Comparison of ENCODE assay signal across 24 cellular contexts in genomic region chr14:21874946-21875345, GRCh38.
DNase-seq lines count a peak whose midpoint lies in the region; ATAC-seq, FAIRE-seq and TF ChIP-seq lines count a peak whose summit lies in the region.
"Had no signal": no experiment of that assay in that cellular context is flagged by ENCODE, and none has a peak within 500 bp of the region (broad histone marks: within the 10 kb centered on the region; RNA-seq: fewer than 3 reads in every experiment).

No MANE protein-coding gene starts in this region.

- H3K4ac ChIP-seq in H1 (replicated peaks; ENCODE audit: insufficient read length, low read depth, low read length), result no peak overlapping the region

- H3K4me3 ChIP-seq in CD4-positive, CD25-positive, alpha-beta regulatory T cell (ENCODE audit: low read depth, low read length), result peak overlapping the region; percentile 65
- H3K4me3 ChIP-seq in H1 (ENCODE audit: extremely low read depth in 1 of 4, insufficient read depth in 2 of 4, low read depth in 3 of 4, low read length in 4 of 4) (no peak overlapping the region), BE2C (ENCODE audit: low read depth, low read length) (no peak overlapping the region)
- H3K4me3 ChIP-seq: A549, left lung, right lobe of liver had no signal

- no peak for TF ChIP-seq POLR2A in H1 (IDR thresholded peaks at IDR 0.05; ENCODE audit: control extremely low read depth in 1 of 2, low read depth in 2 of 2, low read length in 2 of 2)

- H2BK120ac ChIP-seq in H1 (replicated peaks; ENCODE audit: low read depth, low read length), result no peak overlapping the region

- H3K23me2 ChIP-seq in H1 (ENCODE audit: low read depth, low read length), result no peaks in the 10 kb centered on the region

- H3K9ac ChIP-seq in H1 (replicated peaks in 1 of 4; ENCODE audit: extremely low read depth in 1 of 4, low read depth in 3 of 4, low read length in 3 of 4), result no peak overlapping the region
- H3K9ac ChIP-seq: parathyroid adenoma had no signal

- peaks cover 4% of the 10 kb centered on the region for H3K27me3 Mint-ChIP-seq in activated CD4-positive, alpha-beta T cell treated with anti-CD3 and anti-CD28 coated beads, Interleukin-2, amount 10 ng/mL, durations not matched to agents 24 days and 14 days
- peaks cover 16% of the 10 kb centered on the region for H3K27me3 Mint-ChIP-seq in CD4-positive, CD25-positive, alpha-beta regulatory T cell
- no peaks in the 10 kb centered on the region for H3K27me3 Mint-ChIP-seq in T-helper 17 cell

- POLR2A ChIA-PET in H1 (lab: Charles Lee; ENCODE audit: partially characterized antibody), result no interaction called here

- CTCF ChIA-PET in H1 (lab: Charles Lee; ENCODE audit: partially characterized antibody), result no interaction called here

- peak; percentile 64 for DNase-seq in activated CD4-positive, alpha-beta T cell treated with anti-CD3 and anti-CD28 coated beads, Interleukin-2, amount 10 ng/mL, durations not matched to agents 24 days and 14 days
- DNase-seq in activated CD4-positive, alpha-beta T cell treated with anti-CD3 and anti-CD28 coated beads for 48 hours, result no peak
- DNase-seq in CD4-positive, CD25-positive, alpha-beta regulatory T cell, result no peak
- DNase-seq in T-helper 17 cell (no peak), H1 (ENCODE audit: low read depth in 1 of 2, low spot score in 2 of 2) (no peak), BE2C (no peak), putamen (ENCODE audit: low spot score) (no peak), Ammon's horn (ENCODE audit: low spot score) (no peak)
- DNase-seq: amygdala; H9; left lung; NCI-H1105; NCI-H2081 treated with DMSO at 0.1 percent for 48 hours; NCI-H510A treated with DMSO at 0.1 percent for 48 hours; right lobe of liver; SHP77 treated with DMSO at 0.1 percent for 48 hours; stimulated activated CD8-positive, alpha-beta memory T cell treated with anti-CD3 and anti-CD28 coated beads, Interleukin-4, amount 100 ng/mL, for 48 hours; SW 1271 had no signal

- H3K27ac Mint-ChIP-seq in activated CD4-positive, alpha-beta T cell treated with anti-CD3 and anti-CD28 coated beads, Interleukin-2, amount 10 ng/mL, durations not matched to agents 24 days and 14 days, result no peak overlapping the region
- H3K27ac Mint-ChIP-seq in CD4-positive, CD25-positive, alpha-beta regulatory T cell, result peak overlapping the region; percentile 62 to 89 (median 78)
- peak overlapping the region; percentile 32 for H3K27ac Mint-ChIP-seq in T-helper 17 cell
- H3K27ac Mint-ChIP-seq: activated T-helper 1 cell treated with anti-CD3 and anti-CD28 coated beads, Interleukin-12 subunit alpha, Interleukin-12 subunit beta, Interleukin-2, Interleukin-4 antibody, amounts not matched to agents 30 ng/mL and 10 ng/mL and 1 ng/mL, durations not matched to agents 14 hours and 24 hours and 36 hours; H9; nephron had no signal

- H2AK5ac ChIP-seq in H1 (ENCODE audit: low read depth, low read length), result no peak overlapping the region

- H3K4me1 ChIP-seq in CD4-positive, CD25-positive, alpha-beta regulatory T cell (ENCODE audit: control insufficient read depth, insufficient read depth, low read length, poor library complexity, severe bottlenecking), result peaks cover 23% of the 10 kb centered on the region
- H3K4me1 ChIP-seq in H1 (replicated peaks in 1 of 4; ENCODE audit: control insufficient read depth in 3 of 4, insufficient read depth in 4 of 4, low read length in 3 of 4) (no peaks in the 10 kb centered on the region), BE2C (no peaks in the 10 kb centered on the region)
- H3K4me1 ChIP-seq: A549, parathyroid adenoma, right lobe of liver had no signal

- no peak overlapping the region for H2BK5ac ChIP-seq in H1 (ENCODE audit: low read depth, low read length)

- H3K18ac ChIP-seq in H1 (ENCODE audit: extremely low read depth, low read length), result no peak overlapping the region

- no peak overlapping the region for H4K8ac ChIP-seq in H1 (ENCODE audit: extremely low read depth, insufficient read depth, low read length)

- no peak overlapping the region for H2BK15ac ChIP-seq in H1 (ENCODE audit: low read length)

- no peak overlapping the region for H3K4me2 ChIP-seq in H1 (ENCODE audit: insufficient read depth in 1 of 2, low read depth in 2 of 2, low read length in 2 of 2)
- H3K4me2 ChIP-seq: A549 had no signal

- H3K79me2 ChIP-seq in H1 (ENCODE audit: control insufficient read depth in 1 of 2, insufficient read depth in 2 of 2, low read length in 2 of 2), result no peaks in the 10 kb centered on the region
- H3K79me2 ChIP-seq: parathyroid adenoma had no signal

- H3K56ac ChIP-seq in H1 (replicated peaks; ENCODE audit: insufficient read length, low read depth, low read length), result no peak overlapping the region

- ATAC-seq in CD4-positive, CD25-positive, alpha-beta regulatory T cell (ENCODE audit: low read depth in 2 of 2), result peak; percentile 64 to 70
- ATAC-seq in T-helper 17 cell, result peak; percentile 85
- ATAC-seq: A549, left lung had no signal

- intact Hi-C loops in activated CD4-positive, alpha-beta T cell treated with anti-CD3 and anti-CD28 coated beads, Interleukin-2, amount 10 ng/mL, durations not matched to agents 24 days and 14 days (cut with micrococcal nuclease), result no loop called here

- no peak overlapping the region for H4K91ac ChIP-seq in H1 (replicated peaks; ENCODE audit: insufficient read length, low read length)

- H4K20me1 ChIP-seq in H1 (replicated peaks in 1 of 2; ENCODE audit: control insufficient read depth in 1 of 2, insufficient read depth in 2 of 2, low read length in 2 of 2), result no peaks in the 10 kb centered on the region

- 89% methylated on average over 1 of the region's 1 CpG; no CpG with 5 or more reads in 1 of the 2 experiments for WGBS in H1 (ENCODE audit: extremely low coverage in 1 of 2, insufficient coverage in 1 of 2, insufficient read length in 1 of 2, insufficient replicate concordance in 2 of 2, low coverage in 1 of 2, low lambda C conversion rate in 2 of 2, missing lambda C conversion rate in 1 of 2), 2 experiments

- peaks cover 1% of the 10 kb centered on the region for H3K27me3 ChIP-seq in CD4-positive, CD25-positive, alpha-beta regulatory T cell (ENCODE audit: control insufficient read depth, insufficient read depth, low read length)
- H3K27me3 ChIP-seq in H1 (replicated peaks in 1 of 4; ENCODE audit: control insufficient read depth in 3 of 4, extremely low read depth in 1 of 4, insufficient read depth in 3 of 4, low read length in 3 of 4) (no peaks in the 10 kb centered on the region), BE2C (no peaks in the 10 kb centered on the region)
- H3K27me3 ChIP-seq: left lung, right lobe of liver had no signal

- no peak for TF ChIP-seq RAD21 in H1 (IDR thresholded peaks at IDR 0.05 in 1 of 2, conservative IDR thresholded peaks at IDR 0.05 in 1 of 2; ENCODE audit: low read depth in 2 of 2, low read length in 2 of 2)

- H2AFZ ChIP-seq in H1 (ENCODE audit: low read length), result peak overlapping the region; percentile 19; the same call in 1 of the 2 replicates
- H2AFZ ChIP-seq: parathyroid adenoma had no signal

- no peak for TF ChIP-seq CTCF in H1 (IDR thresholded peaks at IDR 0.05; ENCODE audit: control extremely low read depth in 1 of 3, insufficient read depth in 1 of 3, low read depth in 1 of 3, low read length in 3 of 3)
- TF ChIP-seq CTCF in BE2C (IDR thresholded peaks at IDR 0.05; ENCODE audit: low read depth, low read length), result no peak

- H2BK20ac ChIP-seq in H1 (ENCODE audit: low read length), result no peak overlapping the region

- no peaks in the 10 kb centered on the region for H3K9me3 Mint-ChIP-seq in activated CD4-positive, alpha-beta T cell treated with anti-CD3 and anti-CD28 coated beads, Interleukin-2, amount 10 ng/mL, durations not matched to agents 24 days and 14 days
- H3K9me3 Mint-ChIP-seq in CD4-positive, CD25-positive, alpha-beta regulatory T cell, result no peaks in the 10 kb centered on the region
- H3K9me3 Mint-ChIP-seq: activated T-helper 1 cell treated with anti-CD3 and anti-CD28 coated beads, Interleukin-12 subunit alpha, Interleukin-12 subunit beta, Interleukin-2, Interleukin-4 antibody, amounts not matched to agents 30 ng/mL and 10 ng/mL and 1 ng/mL, durations not matched to agents 14 hours and 24 hours and 36 hours; H9 had no signal

- no peaks in the 10 kb centered on the region for H3K36me3 Mint-ChIP-seq in activated CD4-positive, alpha-beta T cell treated with anti-CD3 and anti-CD28 coated beads, Interleukin-2, amount 10 ng/mL, durations not matched to agents 24 days and 14 days (ENCODE audit: low read depth)
- H3K36me3 Mint-ChIP-seq in CD4-positive, CD25-positive, alpha-beta regulatory T cell, result no peaks in the 10 kb centered on the region
- H3K36me3 Mint-ChIP-seq in T-helper 17 cell (ENCODE audit: low read depth), result peaks cover 2% of the 10 kb centered on the region

- peak overlapping the region; percentile 37 for H3K4me3 Mint-ChIP-seq in activated CD4-positive, alpha-beta T cell treated with anti-CD3 and anti-CD28 coated beads, Interleukin-2, amount 10 ng/mL, durations not matched to agents 24 days and 14 days
- H3K4me3 Mint-ChIP-seq in CD4-positive, CD25-positive, alpha-beta regulatory T cell, result peak overlapping the region; percentile 64 to 80 (median 76)
- peak overlapping the region; percentile 65 for H3K4me3 Mint-ChIP-seq in T-helper 17 cell
- H3K4me3 Mint-ChIP-seq: H9, nephron had no signal

- H2BK12ac ChIP-seq in H1 (ENCODE audit: low read depth, low read length), result no peak overlapping the region

- FAIRE-seq in H1 (lab: Jason Lieb, UNC), result no peak
- FAIRE-seq: A549 had no signal

- H3K4me1 Mint-ChIP-seq in activated CD4-positive, alpha-beta T cell treated with anti-CD3 and anti-CD28 coated beads, Interleukin-2, amount 10 ng/mL, durations not matched to agents 24 days and 14 days, result peaks cover 14% of the 10 kb centered on the region
- peaks cover 10 to 38% (median 21%) of the 10 kb centered on the region in 4 donors for H3K4me1 Mint-ChIP-seq in CD4-positive, CD25-positive, alpha-beta regulatory T cell
- H3K4me1 Mint-ChIP-seq in T-helper 17 cell, result peaks cover 11% of the 10 kb centered on the region
- H3K4me1 Mint-ChIP-seq: H9, nephron had no signal

- no peaks in the 10 kb centered on the region for H3K36me3 ChIP-seq in CD4-positive, CD25-positive, alpha-beta regulatory T cell (ENCODE audit: control insufficient read depth, insufficient read depth, low read length)
- H3K36me3 ChIP-seq in H1 (ENCODE audit: control insufficient read depth in 2 of 4, insufficient read depth in 4 of 4, low read length in 3 of 4) (no peaks in the 10 kb centered on the region), BE2C (no peaks in the 10 kb centered on the region)
- H3K36me3 ChIP-seq: left lung, right lobe of liver had no signal

- peak overlapping the region; percentile 47 for H3K27ac ChIP-seq in CD4-positive, CD25-positive, alpha-beta regulatory T cell (ENCODE audit: insufficient read depth, low read length, poor library complexity, severe bottlenecking)
- H3K27ac ChIP-seq in H1 (ENCODE audit: low read depth, low read length), result no peak overlapping the region
- H3K27ac ChIP-seq: A549, C4-2B, HL-60, parathyroid adenoma, right lobe of liver had no signal

- H4K5ac ChIP-seq in H1 (ENCODE audit: insufficient read length, low read depth, low read length), result no peak overlapping the region

- H3K9me3 ChIP-seq in CD4-positive, CD25-positive, alpha-beta regulatory T cell (ENCODE audit: control insufficient read depth in 2 of 2, low read length in 2 of 2), result no peaks in the 10 kb centered on the region
- no peaks in the 10 kb centered on the region for H3K9me3 ChIP-seq in T-helper 17 cell (ENCODE audit: control insufficient read depth, low read length, poor library complexity, severe bottlenecking)
- H3K9me3 ChIP-seq in H1 (ENCODE audit: insufficient read depth in 2 of 2, low read depth in 1 of 2, low read length in 1 of 2), result no peaks in the 10 kb centered on the region
- H3K9me3 ChIP-seq in BE2C, result no peaks in the 10 kb centered on the region
- H3K9me3 ChIP-seq: A549, left lung, right lobe of liver had no signal

- TF ChIP-seq EP300 in H1 (IDR thresholded peaks at IDR 0.05; ENCODE audit: borderline replicate concordance in 1 of 2, low read depth in 2 of 2, low read length in 2 of 2), result no peak

- H3K79me1 ChIP-seq in H1 (ENCODE audit: low read depth, low read length), result no peaks in the 10 kb centered on the region

- H3K23ac ChIP-seq in H1 (ENCODE audit: insufficient read length), result no peak overlapping the region

- no peak overlapping the region for H3K14ac ChIP-seq in H1 (ENCODE audit: insufficient read length)
